In genomic region chr1:28248273-28249012, GRCh38 we compare ENCODE assay signal across 1 cellular context.
TF ChIP-seq lines count a peak whose summit lies in the region.

No MANE protein-coding gene starts in this region.

TF ChIP-seq in K562, 482 proteins besides CTCF, POLR2A, EP300 and RAD21 (continued from another document and continues in another):
- TF ChIP-seq HBP1 (CRISPR knock-in tag; IDR thresholded peaks at IDR 0.05) (no peak), PREB (CRISPR knock-in tag; IDR thresholded peaks at IDR 0.05) (no peak), ATF6 (CRISPR knock-in tag; IDR thresholded peaks at IDR 0.05) (no peak), IFI16 (CRISPR knock-in tag; IDR thresholded peaks at IDR 0.05) (no peak), ZNF639 (CRISPR knock-in tag; conservative IDR thresholded peaks at IDR 0.05 in 1 of 2, IDR thresholded peaks at IDR 0.05 in 1 of 2) (no peak; a peak in 1 of 4 replicates), KDM4B (IDR thresholded peaks at IDR 0.05; ENCODE audit: borderline replicate concordance in 2 of 2, low read depth in 1 of 2) (no peak), ZNF197 (CRISPR knock-in tag; IDR thresholded peaks at IDR 0.05; ENCODE audit: low read depth) (no peak), ZBTB9 (CRISPR knock-in tag; IDR thresholded peaks at IDR 0.05) (no peak), HNRNPL (IDR thresholded peaks at IDR 0.05; ENCODE audit: low read depth, low read length) (no peak), TAF7 (tag; IDR thresholded peaks at IDR 0.05) (peak; percentile 56), USF2 (CRISPR knock-in tag; IDR thresholded peaks at IDR 0.05) (no peak), FOXA3 (CRISPR knock-in tag; conservative IDR thresholded peaks at IDR 0.05 in 1 of 2, IDR thresholded peaks at IDR 0.05 in 1 of 2) (peak in 1 of 2 experiments; percentile 15; a peak in 1 of 4 replicates), PHTF2 (CRISPR knock-in tag; IDR thresholded peaks at IDR 0.05) (no peak), ZBTB7A (IDR thresholded peaks at IDR 0.05; ENCODE audit: borderline replicate concordance, control insufficient read depth, low read depth, low read length) (no peak), CBFB (CRISPR knock-in tag; IDR thresholded peaks at IDR 0.05) (0 out of 2 replicates have a peak, but pooled peaks have one; percentile 55), RAD51 (IDR thresholded peaks at IDR 0.05; ENCODE audit: borderline replicate concordance, low read depth) (no peak), SAFB2 (IDR thresholded peaks at IDR 0.05; ENCODE audit: borderline replicate concordance, low read depth, low read length, severe bottlenecking) (no peak), PATZ1 (CRISPR knock-in tag; IDR thresholded peaks at IDR 0.05; ENCODE audit: borderline replicate concordance) (no peak), ZNF134 (CRISPR knock-in tag; conservative IDR thresholded peaks at IDR 0.05) (no peak), PPARD (CRISPR knock-in tag; IDR thresholded peaks at IDR 0.05) (no peak), CBX1 (IDR thresholded peaks at IDR 0.05; ENCODE audit: low read depth) (no peak), ZNF561 (CRISPR knock-in tag; conservative IDR thresholded peaks at IDR 0.05) (no peak), RFX7 (CRISPR knock-in tag; IDR thresholded peaks at IDR 0.05) (no peak), ZNF311 (CRISPR knock-in tag; IDR thresholded peaks at IDR 0.05) (no peak), BHLHE40 (IDR thresholded peaks at IDR 0.05; ENCODE audit: low read length) (no peak), CREB3 (tag; conservative IDR thresholded peaks at IDR 0.05; ENCODE audit: low read depth) (no peak), PYGO2 (tag; IDR thresholded peaks at IDR 0.05) (no peak), ZNF431 (CRISPR knock-in tag; IDR thresholded peaks at IDR 0.05) (no peak), CREB3L1 (IDR thresholded peaks at IDR 0.05; ENCODE audit: borderline replicate concordance, low read depth) (no peak), ARHGAP35 (IDR thresholded peaks at IDR 0.05; ENCODE audit: partially characterized antibody) (no peak), ZNF146 (CRISPR knock-in tag; IDR thresholded peaks at IDR 0.05; ENCODE audit: unreplicated experiment) (no peak), ZNF511 (CRISPR knock-in tag; IDR thresholded peaks at IDR 0.05) (no peak), CHD1 (IDR thresholded peaks at IDR 0.05; ENCODE audit: low read length) (no peak), TARDBP (IDR thresholded peaks at IDR 0.05) (no peak), DEAF1 (CRISPR knock-in tag; IDR thresholded peaks at IDR 0.05) (peak; percentile 77), BMI1 (IDR thresholded peaks at IDR 0.05; ENCODE audit: low read length) (no peak), SMARCC2 (IDR thresholded peaks at IDR 0.05; ENCODE audit: low read depth) (no peak), KLF6 (CRISPR knock-in tag; IDR thresholded peaks at IDR 0.05; ENCODE audit: borderline replicate concordance) (0 out of 2 replicates have a peak, but pooled peaks have one; percentile 44), FOXK1 (CRISPR knock-in tag; IDR thresholded peaks at IDR 0.05; ENCODE audit: borderline replicate concordance) (no peak), UBTF (IDR thresholded peaks at IDR 0.05; ENCODE audit: borderline replicate concordance in 1 of 2, low read depth in 2 of 2, low read length in 2 of 2) (0 out of 4 replicates have a peak, but pooled peaks of 1 of the 2 experiments have one; percentile 36), NFE2L1 (tag; IDR thresholded peaks at IDR 0.05; ENCODE audit: borderline replicate concordance, low read depth) (no peak)
